In genomic region chr2:170554278-170554955, GRCh38 we compare ENCODE assay signal across 14 cellular contexts.
DNase-seq lines count a peak whose midpoint lies in the region; ATAC-seq and TF ChIP-seq lines count a peak whose summit lies in the region.
"Had no signal": no experiment of that assay in that cellular context is flagged by ENCODE, and none has a peak within 500 bp of the region (broad histone marks: within the 10 kb centered on the region; RNA-seq: fewer than 3 reads in every experiment).

No MANE protein-coding gene starts in this region.

- no peaks in the 10 kb centered on the region for H3K27me3 ChIP-seq in vagina

- H3K4me3 ChIP-seq in choroid plexus epithelial cell (ENCODE audit: low read depth, low read length) (no peak overlapping the region), vagina (no peak overlapping the region)

- peak; percentile 43 for DNase-seq in Right ventricle myocardium superior
- DNase-seq in Right ventricle myocardium inferior (ENCODE audit: missing footprints): no peak
- peak; percentile 57 for DNase-seq in choroid plexus epithelial cell (ENCODE audit: low read depth)
- DNase-seq in left lobe of liver (ENCODE audit: low spot score): peak; percentile 81
- DNase-seq in vagina (ENCODE audit: extremely low spot score in 2 of 2): no peak
- DNase-seq in NCI-H510A (lab: John Stamatoyannopoulos, UW): no peak
- DNase-seq in stimulated activated CD4-positive, alpha-beta T cell treated with anti-CD3 and anti-CD28 coated beads, Interleukin-4, amount 100 ng/mL, for 4 hours: no peak
- DNase-seq: 8988T; activated T-cell treated with anti-CD3 and anti-CD28 coated beads, Interleukin-2, amount 50 U/mL, for 72 hours; DND-41; NCI-H1417 treated with DMSO at 0.1 percent for 48 hours; WERI-Rb-1 had no signal

- H3K27ac ChIP-seq in vagina: peak overlapping the region; percentile 66
- H3K27ac ChIP-seq: WERI-Rb-1 had no signal

- no peaks in the 10 kb centered on the region for H3K9me3 ChIP-seq in vagina

- no peak for ATAC-seq in Right ventricle myocardium superior (ENCODE audit: poor library complexity)
- ATAC-seq in Right ventricle myocardium inferior: no peak
- peak; percentile 85 for ATAC-seq in left lobe of liver
- no peak for ATAC-seq in GM21619 (IDR thresholded peaks at IDR 0.05; ENCODE audit: unreplicated experiment)
- ATAC-seq: activated T-cell treated with anti-CD3 and anti-CD28 coated beads, Interleukin-2, amount 50 U/mL, for 72 hours; HCT116 had no signal

- TF ChIP-seq POLR2A in vagina (IDR thresholded peaks at IDR 0.05): no peak

- intact Hi-C loops in Right ventricle myocardium superior (cut with DNase I): no loop called here
- intact Hi-C loops in Right ventricle myocardium inferior (cut with DNase I): no loop called here
- intact Hi-C loops in vagina (cut with DNase I): no loop called here

- TF ChIP-seq CTCF in choroid plexus epithelial cell (conservative IDR thresholded peaks at IDR 0.05; ENCODE audit: low read depth, low read length) (no peak), vagina (IDR thresholded peaks at IDR 0.05) (no peak)

- H3K4me1 ChIP-seq in vagina: peaks cover 8% of the 10 kb centered on the region

- H3K36me3 ChIP-seq in vagina: no peaks in the 10 kb centered on the region
- H3K36me3 ChIP-seq: WERI-Rb-1 had no signal

Comparison
In these comparisons a context has a peak if more than half of its experiments do, and no peak if none do; other contexts are left out.
1. DNase-seq: peak in Right ventricle myocardium superior (single experiment), choroid plexus epithelial cell (single experiment) and left lobe of liver (single experiment); none in Right ventricle myocardium inferior (single experiment), vagina (0 of 2), NCI-H510A (single experiment) and stimulated activated CD4-positive, alpha-beta T cell treated with anti-CD3 and anti-CD28 coated beads, Interleukin-4, amount 100 ng/mL, for 4 hours (0 of 2).